1 cellular context compared by ENCODE assay signal in genomic region chr7:108525985-108526767, GRCh38.
A peak's percentile ranks its signal among the peaks of the same experiment; 100 is the strongest.
TF ChIP-seq lines count a peak whose summit lies in the region.

PNPLA8 (minus strand) TSS chr7:108526135; CDS start chr7:108515491, 10,644 bp downstream.

TF ChIP-seq in HepG2, 621 proteins besides CTCF, POLR2A, EP300 and RAD21 (continued from another document and continues in another):
- TF ChIP-seq HNF1A (IDR thresholded peaks at IDR 0.05; ENCODE audit: low read depth) = no peak
- peak; percentile 73; the same call in 1 of the 2 replicates for TF ChIP-seq HNF1A (CRISPR knock-in tag; IDR thresholded peaks at IDR 0.05; ENCODE audit: borderline replicate concordance)
- TF ChIP-seq LCORL (IDR thresholded peaks at IDR 0.05) = no peak
- TF ChIP-seq LCORL (CRISPR knock-in tag; IDR thresholded peaks at IDR 0.05) = peak; percentile 94
- no peak for TF ChIP-seq TSC22D2 (CRISPR knock-in tag; IDR thresholded peaks at IDR 0.05; ENCODE audit: borderline replicate concordance)
- no peak for TF ChIP-seq TAF15 (IDR thresholded peaks at IDR 0.05; ENCODE audit: low read depth, low read length, poor library complexity, severe bottlenecking)
- no peak for TF ChIP-seq ZHX1 (CRISPR knock-in tag; IDR thresholded peaks at IDR 0.05; ENCODE audit: low read depth)
- no peak for TF ChIP-seq HOXA5 (CRISPR knock-in tag; IDR thresholded peaks at IDR 0.05)
- no peak for TF ChIP-seq SMARCE1 (IDR thresholded peaks at IDR 0.05; ENCODE audit: borderline replicate concordance)
- TF ChIP-seq ZNF766 (CRISPR knock-in tag; IDR thresholded peaks at IDR 0.05; ENCODE audit: borderline replicate concordance) = no peak
- TF ChIP-seq ZNF710 (CRISPR knock-in tag; IDR thresholded peaks at IDR 0.05; ENCODE audit: borderline replicate concordance) = no peak; the same call in 1 of the 2 replicates
- TF ChIP-seq MTA1 (CRISPR knock-in tag; IDR thresholded peaks at IDR 0.05; ENCODE audit: borderline replicate concordance) = 0 out of 2 replicates have a peak, but pooled peaks have one; percentile 32
- no peak for TF ChIP-seq ZNF839 (CRISPR knock-in tag; IDR thresholded peaks at IDR 0.05; ENCODE audit: borderline replicate concordance)
- no peak for TF ChIP-seq ZNF589 (CRISPR knock-in tag; conservative IDR thresholded peaks at IDR 0.05)
- TF ChIP-seq POGK (CRISPR knock-in tag; conservative IDR thresholded peaks at IDR 0.05) = peak; percentile 89
- TF ChIP-seq CBFB (CRISPR knock-in tag; IDR thresholded peaks at IDR 0.05) = no peak; the same call in 1 of the 2 replicates
- TF ChIP-seq ONECUT2 (CRISPR knock-in tag; IDR thresholded peaks at IDR 0.05) = no peak
- no peak for TF ChIP-seq ZNF160 (CRISPR knock-in tag; IDR thresholded peaks at IDR 0.05)
- peak; percentile 85 for TF ChIP-seq ZNF605 (CRISPR knock-in tag; IDR thresholded peaks at IDR 0.05)
- peak; percentile 52 for TF ChIP-seq ZBTB38 (CRISPR knock-in tag; IDR thresholded peaks at IDR 0.05)
- TF ChIP-seq SIN3A (IDR thresholded peaks at IDR 0.05; ENCODE audit: borderline replicate concordance, low read depth, low read length) = peak; percentile 96
- TF ChIP-seq XBP1 (CRISPR knock-in tag; IDR thresholded peaks at IDR 0.05) = no peak
- TF ChIP-seq ZNF775 (CRISPR knock-in tag; IDR thresholded peaks at IDR 0.05; ENCODE audit: borderline replicate concordance) = no peak
- TF ChIP-seq ZNF891 (CRISPR knock-in tag; IDR thresholded peaks at IDR 0.05) = peak; percentile 87
- peak; percentile 72 for TF ChIP-seq NR2C2 (CRISPR knock-in tag; IDR thresholded peaks at IDR 0.05; ENCODE audit: borderline replicate concordance)
- peak; percentile 60 for TF ChIP-seq PAXIP1 (CRISPR knock-in tag; conservative IDR thresholded peaks at IDR 0.05)
- peak; percentile 43; the same call in 1 of the 2 replicates for TF ChIP-seq FOXA3 (CRISPR knock-in tag; IDR thresholded peaks at IDR 0.05)
- peak; percentile 21; the same call in 1 of the 2 replicates for TF ChIP-seq ZNF362 (CRISPR knock-in tag; IDR thresholded peaks at IDR 0.05; ENCODE audit: borderline replicate concordance)
- no peak for TF ChIP-seq SRF (IDR thresholded peaks at IDR 0.05; ENCODE audit: low read depth, low read length)
- no peak for TF ChIP-seq ZNF232 (CRISPR knock-in tag; IDR thresholded peaks at IDR 0.05; ENCODE audit: borderline replicate concordance)
- TF ChIP-seq ARID3A (IDR thresholded peaks at IDR 0.05; ENCODE audit: low read depth, low read length) = 0 out of 2 replicates have a peak, but pooled peaks have one; percentile 36
- TF ChIP-seq THAP7 (CRISPR knock-in tag; IDR thresholded peaks at IDR 0.05) = no peak
- TF ChIP-seq DZIP1 (CRISPR knock-in tag; IDR thresholded peaks at IDR 0.05) = peak; percentile 75
- no peak for TF ChIP-seq TCF7 (IDR thresholded peaks at IDR 0.05; ENCODE audit: low read depth)
- peak; percentile 20; the same call in 1 of the 2 replicates for TF ChIP-seq ZNF317 (CRISPR knock-in tag; IDR thresholded peaks at IDR 0.05)
- peak; percentile 95 for TF ChIP-seq HDAC1 (CRISPR knock-in tag; IDR thresholded peaks at IDR 0.05)
- no peak for TF ChIP-seq RBM22 (optimal IDR thresholded peaks at IDR 0.05; ENCODE audit: low read length)
- TF ChIP-seq FLYWCH1 (CRISPR knock-in tag; IDR thresholded peaks at IDR 0.05) = no peak
- peak; percentile 74 for TF ChIP-seq GABPA (IDR thresholded peaks at IDR 0.05; ENCODE audit: low read depth, low read length)
- peak; percentile 97 for TF ChIP-seq GABPA (CRISPR knock-in tag; IDR thresholded peaks at IDR 0.05; ENCODE audit: low read depth)
- no peak for TF ChIP-seq ZSCAN20 (CRISPR knock-in tag; IDR thresholded peaks at IDR 0.05; ENCODE audit: borderline replicate concordance)
